In genomic region chr19:4080473-4080872, GRCh38 we compare ENCODE assay signal across 31 cellular contexts.
"Had no signal": no experiment of that assay in that cellular context is flagged by ENCODE, and none has a peak within 500 bp of the region (broad histone marks: within the 10 kb centered on the region; RNA-seq: fewer than 3 reads in every experiment).

No MANE protein-coding gene starts in this region.

- H3K27me3 ChIP-seq: dorsolateral prefrontal cortex, gastrocnemius medialis, heart left ventricle, hepatocyte, neural progenitor cell, right atrium auricular region, sigmoid colon, testis had no signal

- H3K4me1 ChIP-seq: neural progenitor cell had no signal

- H3K27me3 Mint-ChIP-seq: naive B cell; stimulated activated memory B cell treated with anti-CD40 and anti-IgM and Interleukin-4, amounts not matched to agents 10 μg/mL and 1 μg/mL and 100 μg/mL, for 72 hours; type B pancreatic cell had no signal

- H3K4me2 ChIP-seq: hepatocyte, neural progenitor cell had no signal

- H3K9ac ChIP-seq: neural progenitor cell, parathyroid adenoma had no signal

- H3K36me3 Mint-ChIP-seq: mesothelial cell of epicardium; naive B cell; neural progenitor cell; stimulated activated memory B cell treated with anti-CD40 and anti-IgM and Interleukin-4, amounts not matched to agents 10 μg/mL and 1 μg/mL and 100 μg/mL, for 72 hours; type B pancreatic cell had no signal

- H3K4me3 Mint-ChIP-seq: endodermal cell; mesothelial cell of epicardium; nephron; neural progenitor cell; stimulated activated memory B cell treated with anti-CD40 and anti-IgM and Interleukin-4, amounts not matched to agents 10 μg/mL and 1 μg/mL and 100 μg/mL, for 72 hours; type B pancreatic cell had no signal

- H3K4me1 Mint-ChIP-seq: endodermal cell, nephron, neural progenitor cell had no signal

- DNase-seq: cortex of kidney; dorsolateral prefrontal cortex; effector CD4-positive, alpha-beta T cell; endodermal cell; foreskin fibroblast; gastrocnemius medialis; heart left ventricle; kidney; mesenchymal stem cell; naive B cell; sigmoid colon; stimulated activated CD4-positive, alpha-beta T cell treated with anti-CD3 and anti-CD28 coated beads, Interleukin-2, amount 100 ng/mL, for 24 hours; stimulated activated CD4-positive, alpha-beta T cell treated with anti-CD3 and anti-CD28 coated beads, Interleukin-4, amount 100 ng/mL, for 24 hours; stimulated activated naive CD8-positive, alpha-beta T cell treated with anti-CD3 and anti-CD28 coated beads, Interleukin-15, Interleukin-2, amounts not matched to agents 100 U/mL and 50 U/mL, for 24 hours; substantia nigra; testis; tibial artery had no signal

- H3K79me2 ChIP-seq: hepatocyte, parathyroid adenoma had no signal

- H3K9me3 Mint-ChIP-seq: endodermal cell; mesothelial cell of epicardium; naive B cell; nephron; neural progenitor cell; stimulated activated memory B cell treated with anti-CD40 and anti-IgM and Interleukin-4, amounts not matched to agents 10 μg/mL and 1 μg/mL and 100 μg/mL, for 72 hours; type B pancreatic cell had no signal

- H2AFZ ChIP-seq: hepatocyte, neural progenitor cell, parathyroid adenoma had no signal

- H3K36me3 ChIP-seq: gastrocnemius medialis, heart left ventricle, neural progenitor cell, prostate gland, right atrium auricular region, sigmoid colon, tibial artery had no signal

- ATAC-seq: esophagus mucosa; gastrocnemius medialis; heart left ventricle; left lobe of liver; mucosa of descending colon; stimulated activated memory B cell treated with anti-CD40 and anti-IgM and Interleukin-4, amounts not matched to agents 10 μg/mL and 1 μg/mL and 100 μg/mL, for 72 hours; stimulated activated naive CD8-positive, alpha-beta T cell treated with anti-CD3 and anti-CD28 coated beads, Interleukin-15, Interleukin-2, amounts not matched to agents 100 U/mL and 50 U/mL, for 24 hours had no signal

- H3K9me3 ChIP-seq: gastrocnemius medialis, heart left ventricle, mucosa of descending colon, prostate gland, right atrium auricular region, sigmoid colon, testis, tibial artery had no signal

- H3K27ac Mint-ChIP-seq: endodermal cell; mesothelial cell of epicardium; nephron; neural progenitor cell; stimulated activated memory B cell treated with anti-CD40 and anti-IgM and Interleukin-4, amounts not matched to agents 10 μg/mL and 1 μg/mL and 100 μg/mL, for 72 hours; type B pancreatic cell had no signal

- H3K4me3 ChIP-seq: dorsolateral prefrontal cortex, gastrocnemius medialis, heart left ventricle, hepatocyte, lung, mucosa of descending colon, neural progenitor cell, prostate gland, right atrium auricular region, sigmoid colon, testis, tibial artery had no signal

- H3K27ac ChIP-seq: dorsolateral prefrontal cortex, epithelial cell of prostate, gastrocnemius medialis, heart left ventricle, hepatocyte, neural progenitor cell, parathyroid adenoma, prostate gland, right atrium auricular region, sigmoid colon, testis, tibial artery had no signal
